Comparison of ENCODE assay signal across 32 cellular contexts in the genomic region with DNA sequence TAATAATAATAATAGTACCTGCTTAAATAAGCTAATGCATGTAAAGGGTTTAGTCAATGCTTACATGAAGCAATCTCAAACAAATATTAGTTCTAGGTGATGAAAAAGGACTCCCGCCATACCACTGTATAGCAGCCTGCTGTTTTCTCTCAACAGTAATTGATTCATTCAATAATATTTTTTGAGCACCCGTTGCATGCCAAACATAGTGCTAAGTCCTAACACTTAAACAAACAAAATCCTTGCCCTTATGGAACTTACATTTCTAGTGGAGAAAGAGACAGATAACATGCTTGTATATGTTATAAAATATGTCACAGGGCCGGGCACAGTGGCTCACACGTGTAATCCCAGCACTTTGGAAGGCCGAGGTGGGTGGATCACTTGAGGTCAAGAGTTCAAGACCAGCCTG.
"Had no signal": no experiment of that assay in that cellular context is flagged by ENCODE, and none has a peak within 500 bp of the region (broad histone marks: within the 10 kb centered on the region; RNA-seq: fewer than 3 reads in every experiment).

No MANE protein-coding gene starts in this region.

- ATAC-seq: activated CD4-positive, CD25-positive, alpha-beta regulatory T cell treated with anti-CD3 and anti-CD28 coated beads, Interleukin-2, amount 50 U/mL, for 24 hours; activated CD8-positive, alpha-beta memory T cell treated with anti-CD3 and anti-CD28 coated beads, Interleukin-2, amount 10 ng/mL, durations not matched to agents 7 days and 5 days; activated CD8-positive, alpha-beta T cell treated with anti-CD3 and anti-CD28 coated beads, Interleukin-2, amount 10 ng/mL, durations not matched to agents 7 days and 5 days; activated naive CD8-positive, alpha-beta T cell treated with anti-CD3 and anti-CD28 coated beads, Interleukin-2, amount 50 U/mL, for 24 hours; body of pancreas; esophagus mucosa; foreskin keratinocyte; gastrocnemius medialis; T-helper 17 cell had no signal

- H3K27ac ChIP-seq: adrenal gland, colonic mucosa, foreskin keratinocyte, gastrocnemius medialis, WERI-Rb-1 had no signal

- H3K4me3 Mint-ChIP-seq: activated B cell treated with CpG ODN at 0.5 μM for 24 hours; activated CD4-positive, alpha-beta memory T cell treated with anti-CD3 and anti-CD28 coated beads for 36 hours; activated CD8-positive, alpha-beta memory T cell treated with anti-CD3 and anti-CD28 coated beads, Interleukin-2, amount 10 ng/mL, durations not matched to agents 7 days and 5 days; activated CD8-positive, alpha-beta T cell treated with anti-CD3 and anti-CD28 coated beads, Interleukin-2, amount 10 ng/mL, durations not matched to agents 7 days and 5 days; activated naive CD4-positive, alpha-beta T cell treated with anti-CD3 and anti-CD28 coated beads for 36 hours; activated naive CD4-positive, alpha-beta T cell treated with anti-CD3 and anti-CD28 coated beads, Interleukin-2, amount 50 U/mL, for 24 hours; activated naive CD8-positive, alpha-beta T cell treated with anti-CD3 and anti-CD28 coated beads for 36 hours; activated naive CD8-positive, alpha-beta T cell treated with anti-CD3 and anti-CD28 coated beads, Interleukin-2, amount 50 U/mL, for 24 hours; activated T-helper 1 cell treated with anti-CD3 and anti-CD28 coated beads, Interleukin-12 subunit alpha, Interleukin-12 subunit beta, Interleukin-2, Interleukin-4 antibody, amounts not matched to agents 30 ng/mL and 10 ng/mL and 1 ng/mL, durations not matched to agents 14 hours and 24 hours and 36 hours; T-helper 17 cell; T-helper 2 cell treated with Interferon-gamma antibody and Interleukin-4, amounts not matched to agents 5 μg/mL and 100 μg/mL, for 36 hours had no signal

- H3K9me3 Mint-ChIP-seq: activated B cell treated with CpG ODN at 0.5 μM for 24 hours; activated CD4-positive, alpha-beta memory T cell treated with anti-CD3 and anti-CD28 coated beads for 36 hours; activated naive CD4-positive, alpha-beta T cell treated with anti-CD3 and anti-CD28 coated beads for 36 hours; activated naive CD8-positive, alpha-beta T cell treated with anti-CD3 and anti-CD28 coated beads for 36 hours; activated naive CD8-positive, alpha-beta T cell treated with anti-CD3 and anti-CD28 coated beads, Interleukin-2, amount 50 U/mL, for 24 hours; activated T-helper 1 cell treated with anti-CD3 and anti-CD28 coated beads, Interleukin-12 subunit alpha, Interleukin-12 subunit beta, Interleukin-2, Interleukin-4 antibody, amounts not matched to agents 30 ng/mL and 10 ng/mL and 1 ng/mL, durations not matched to agents 14 hours and 24 hours and 36 hours; activated T-helper 2 cell treated with anti-CD3 and anti-CD28 coated beads, Interferon-gamma antibody, Interleukin-2, Interleukin-4, amounts not matched to agents 10 μg/mL and 5 μg/mL and 100 μg/mL, durations not matched to agents 14 hours and 24 hours and 36 hours; T-helper 2 cell treated with Interferon-gamma antibody and Interleukin-4, amounts not matched to agents 5 μg/mL and 100 μg/mL, for 36 hours had no signal

- H3K27ac Mint-ChIP-seq: activated B cell treated with CpG ODN at 0.5 μM for 24 hours; activated CD4-positive, alpha-beta memory T cell treated with anti-CD3 and anti-CD28 coated beads for 36 hours; activated CD8-positive, alpha-beta memory T cell treated with anti-CD3 and anti-CD28 coated beads, Interleukin-2, amount 10 ng/mL, durations not matched to agents 7 days and 5 days; activated CD8-positive, alpha-beta T cell treated with anti-CD3 and anti-CD28 coated beads, Interleukin-2, amount 10 ng/mL, durations not matched to agents 7 days and 5 days; activated naive CD4-positive, alpha-beta T cell treated with anti-CD3 and anti-CD28 coated beads for 36 hours; activated naive CD4-positive, alpha-beta T cell treated with anti-CD3 and anti-CD28 coated beads, Interleukin-2, amount 50 U/mL, for 24 hours; activated naive CD8-positive, alpha-beta T cell treated with anti-CD3 and anti-CD28 coated beads for 36 hours; activated naive CD8-positive, alpha-beta T cell treated with anti-CD3 and anti-CD28 coated beads, Interleukin-2, amount 50 U/mL, for 24 hours; activated T-helper 1 cell treated with anti-CD3 and anti-CD28 coated beads, Interleukin-12 subunit alpha, Interleukin-12 subunit beta, Interleukin-2, Interleukin-4 antibody, amounts not matched to agents 30 ng/mL and 10 ng/mL and 1 ng/mL, durations not matched to agents 14 hours and 24 hours and 36 hours; activated T-helper 2 cell treated with anti-CD3 and anti-CD28 coated beads, Interferon-gamma antibody, Interleukin-2, Interleukin-4, amounts not matched to agents 10 μg/mL and 5 μg/mL and 100 μg/mL, durations not matched to agents 14 hours and 24 hours and 36 hours; T-helper 17 cell; T-helper 2 cell treated with Interferon-gamma antibody and Interleukin-4, amounts not matched to agents 5 μg/mL and 100 μg/mL, for 36 hours had no signal

- H3K27me3 ChIP-seq: adrenal gland, body of pancreas, colonic mucosa, foreskin keratinocyte, gastrocnemius medialis had no signal

- H3K36me3 ChIP-seq: adrenal gland, colonic mucosa, gastrocnemius medialis, WERI-Rb-1 had no signal

- H3K9me3 ChIP-seq: adrenal gland, body of pancreas, colonic mucosa, gastrocnemius medialis had no signal

- H3K4me3 ChIP-seq: adrenal gland, body of pancreas, colonic mucosa, gastrocnemius medialis had no signal

- H3K36me3 Mint-ChIP-seq: activated CD4-positive, alpha-beta memory T cell treated with anti-CD3 and anti-CD28 coated beads for 36 hours; activated CD8-positive, alpha-beta memory T cell treated with anti-CD3 and anti-CD28 coated beads, Interleukin-2, amount 10 ng/mL, durations not matched to agents 7 days and 5 days; activated naive CD4-positive, alpha-beta T cell treated with anti-CD3 and anti-CD28 coated beads, Interleukin-2, amount 50 U/mL, for 24 hours; activated naive CD8-positive, alpha-beta T cell treated with anti-CD3 and anti-CD28 coated beads for 36 hours had no signal

- H3K27me3 Mint-ChIP-seq: activated CD8-positive, alpha-beta memory T cell treated with anti-CD3 and anti-CD28 coated beads, Interleukin-2, amount 10 ng/mL, durations not matched to agents 7 days and 5 days; activated naive CD8-positive, alpha-beta T cell treated with anti-CD3 and anti-CD28 coated beads for 36 hours; activated naive CD8-positive, alpha-beta T cell treated with anti-CD3 and anti-CD28 coated beads, Interleukin-2, amount 50 U/mL, for 24 hours had no signal

- H3K4me1 Mint-ChIP-seq: activated B cell treated with CpG ODN at 0.5 μM for 24 hours; activated naive CD4-positive, alpha-beta T cell treated with anti-CD3 and anti-CD28 coated beads, Interleukin-2, amount 50 U/mL, for 24 hours; activated naive CD8-positive, alpha-beta T cell treated with anti-CD3 and anti-CD28 coated beads for 36 hours; T-helper 17 cell had no signal

- DNase-seq: activated B cell treated with CpG ODN at 0.5 μM for 24 hours; activated CD4-positive, alpha-beta memory T cell treated with anti-CD3 and anti-CD28 coated beads for 36 hours; activated CD4-positive, alpha-beta T cell treated with anti-CD3 and anti-CD28 coated beads for 48 hours; activated CD8-positive, alpha-beta memory T cell treated with anti-CD3 and anti-CD28 coated beads, Interleukin-2, amount 10 ng/mL, durations not matched to agents 7 days and 5 days; activated CD8-positive, alpha-beta memory T cell treated with anti-CD3 and anti-CD28 coated beads, Interleukin-2, amount 50 U/mL, for 4 hours; activated CD8-positive, alpha-beta T cell treated with anti-CD3 and anti-CD28 coated beads, Interleukin-2, amount 10 ng/mL, durations not matched to agents 7 days and 5 days; activated naive CD4-positive, alpha-beta T cell treated with anti-CD3 and anti-CD28 coated beads for 36 hours; activated naive CD8-positive, alpha-beta T cell treated with anti-CD3 and anti-CD28 coated beads for 36 hours; activated naive CD8-positive, alpha-beta T cell treated with anti-CD3 and anti-CD28 coated beads, Interleukin-2, amount 50 U/mL, for 24 hours; activated T-cell treated with anti-CD3 and anti-CD28 coated beads, Interleukin-2, amount 50 U/mL, for 1 hour; activated T-cell treated with anti-CD3 and anti-CD28 coated beads, Interleukin-2, amount 50 U/mL, for 48 hours; amygdala; aorta; body of pancreas; central memory CD4-positive, alpha-beta T cell; cerebellar nuclear complex; colonic mucosa; effector CD8-positive, alpha-beta T cell; foreskin keratinocyte; gastrocnemius medialis; glutamatergic neuron; T-helper 1 cell; T-helper 17 cell; T1000; WERI-Rb-1 had no signal
